Comparison of ENCODE assay signal across 18 cellular contexts in genomic region chr15:60744826-60745225, GRCh38.
DNase-seq lines count a peak whose midpoint lies in the region; ATAC-seq, FAIRE-seq and TF ChIP-seq lines count a peak whose summit lies in the region.
"Had no signal": no experiment of that assay in that cellular context is flagged by ENCODE, and none has a peak within 500 bp of the region (broad histone marks: within the 10 kb centered on the region; RNA-seq: fewer than 3 reads in every experiment).

No MANE protein-coding gene starts in this region.

- H3K27me3 ChIP-seq in esophagus muscularis mucosa = no peaks in the 10 kb centered on the region
- H3K27me3 ChIP-seq in gastrocnemius medialis = no peaks in the 10 kb centered on the region
- H3K27me3 ChIP-seq: breast epithelium, spleen had no signal

- in situ Hi-C loops in gastrocnemius medialis (cut with MboI; ENCODE audit: low sequenced_read_pairs in 4 of 4) = loop anchor here in 1 of 4 donors (5.0 kb wide), 1 partner anchor 63 kb away; no protein-coding TSS in a partner anchor

- TF ChIP-seq EP300 in esophagus muscularis mucosa (IDR thresholded peaks at IDR 0.05) = no peak

- FAIRE-seq in HTR-8/SVneo (lab: Jason Lieb, UNC) = no peak

- DNase-seq in C1 segment of cervical spinal cord (lab: John Stamatoyannopoulos, UW) = peak in 9 of 14 donors; percentile 23 to 81 (median 37)
- no peak for DNase-seq in esophagus muscularis mucosa (ENCODE audit: extremely low spot score)
- DNase-seq in inferior parietal cortex (ENCODE audit: extremely low spot score) = peak; percentile 31
- peak in 1 of 2 donors; percentile 23 for DNase-seq in gastrocnemius medialis
- no peak for DNase-seq in HTR-8/SVneo (ENCODE audit: insufficient read length, low spot score)
- no peak for DNase-seq in SKM-1 treated with dmso at 0.1 percent for 144 hours (lab: John Stamatoyannopoulos, UW; ENCODE audit: unreplicated experiment)
- no peak for DNase-seq in NOMO-1 treated with DMSO at 0.1 percent for 48 hours (lab: John Stamatoyannopoulos, UW; ENCODE audit: unreplicated experiment)
- DNase-seq: activated CD8-positive, alpha-beta T cell treated with anti-CD3 and anti-CD28 coated beads for 36 hours; activated T-cell treated with anti-CD3 and anti-CD28 coated beads, Interleukin-2, amount 50 U/mL, for 48 hours; CD4-positive, alpha-beta T cell; DND-41; effector CD4-positive, alpha-beta T cell; NCI-H1417; NCI-H2171 treated with DMSO at 0.1 percent for 48 hours; spleen had no signal

- H3K9me3 ChIP-seq in esophagus muscularis mucosa (no peaks in the 10 kb centered on the region), gastrocnemius medialis (no peaks in the 10 kb centered on the region)
- H3K9me3 ChIP-seq: A549, breast epithelium, spleen had no signal

- H3K4me3 ChIP-seq in esophagus muscularis mucosa (peak overlapping the region in 1 of 4 donors; percentile 30), gastrocnemius medialis (no peak overlapping the region)
- H3K4me3 ChIP-seq: A549, breast epithelium, spleen had no signal

- TF ChIP-seq CTCF in esophagus muscularis mucosa (IDR thresholded peaks at IDR 0.05) (no peak), gastrocnemius medialis (IDR thresholded peaks at IDR 0.05 in 4 of 5, conservative IDR thresholded peaks at IDR 0.05 in 1 of 5) (no peak)

- H3K36me3 ChIP-seq in esophagus muscularis mucosa = no peaks in the 10 kb centered on the region
- no peaks in the 10 kb centered on the region for H3K36me3 ChIP-seq in gastrocnemius medialis
- H3K36me3 ChIP-seq: breast epithelium, spleen had no signal

- H3K4me1 ChIP-seq in esophagus muscularis mucosa (peaks cover 0 to 7% (median 0%) of the 10 kb centered on the region in 4 donors), gastrocnemius medialis (peaks cover 3 to 31% of the 10 kb centered on the region in 2 donors)
- H3K4me1 ChIP-seq: A549, breast epithelium had no signal

- intact Hi-C loops in esophagus muscularis mucosa (cut with DNase I) = no loop called here
- intact Hi-C loops in gastrocnemius medialis (cut with DNase I; ENCODE audit: low total_unique reads) = no loop called here

- 77% methylated on average over 9 of the region's 9 CpGs for WGBS in esophagus muscularis mucosa

- H3K27ac ChIP-seq in esophagus muscularis mucosa (replicated peaks in 1 of 4) = peak overlapping the region; percentile 45 to 62 (median 48)
- peak overlapping the region; percentile 12 to 38 (median 32) for H3K27ac ChIP-seq in gastrocnemius medialis
- H3K27ac ChIP-seq: A549, breast epithelium had no signal

- no peak for TF ChIP-seq POLR2A in esophagus muscularis mucosa (IDR thresholded peaks at IDR 0.05; ENCODE audit: low read depth)
- no peak for TF ChIP-seq POLR2A in gastrocnemius medialis (IDR thresholded peaks at IDR 0.05)

- ATAC-seq in gastrocnemius medialis = no peak
- ATAC-seq in HG02798 (IDR thresholded peaks at IDR 0.05; ENCODE audit: poor library complexity, unreplicated experiment) = no peak
- ATAC-seq: A549; activated CD8-positive, alpha-beta T cell treated with anti-CD3 and anti-CD28 coated beads for 36 hours had no signal

Comparison
In these comparisons a context has a peak if more than half of its experiments do, and no peak if none do; other contexts are left out.
1. DNase-seq: peak in C1 segment of cervical spinal cord (9 of 14) and inferior parietal cortex (single experiment); none in esophagus muscularis mucosa (single experiment), HTR-8/SVneo (single experiment), SKM-1 treated with dmso at 0.1 percent for 144 hours (single experiment) and NOMO-1 treated with DMSO at 0.1 percent for 48 hours (single experiment).